In genomic region chr17:68457539-68458259, GRCh38 we compare ENCODE assay signal across 1 cellular context.
TF ChIP-seq lines count a peak whose summit lies in the region.

No MANE protein-coding gene starts in this region.

TF ChIP-seq in K562, 482 proteins besides CTCF, POLR2A, EP300 and RAD21 (continued from another document and continues in another):
- TF ChIP-seq PHF8 (IDR thresholded peaks at IDR 0.05; ENCODE audit: borderline replicate concordance, low read length) (peak; percentile 39; the same call in 1 of the 2 replicates), ZNF165 (CRISPR knock-in tag; IDR thresholded peaks at IDR 0.05; ENCODE audit: borderline replicate concordance) (no peak), MEF2A (IDR thresholded peaks at IDR 0.05; ENCODE audit: control insufficient read depth, low read depth, low read length) (no peak), HEY1 (CRISPR knock-in tag; IDR thresholded peaks at IDR 0.05; ENCODE audit: borderline replicate concordance) (no peak), E2F8 (IDR thresholded peaks at IDR 0.05; ENCODE audit: low read depth, partially characterized antibody) (no peak), STAT6 (CRISPR knock-in tag; IDR thresholded peaks at IDR 0.05) (no peak), TCF3 (CRISPR knock-in tag; IDR thresholded peaks at IDR 0.05) (no peak), RBM34 (IDR thresholded peaks at IDR 0.05; ENCODE audit: borderline replicate concordance, insufficient read depth, low read length) (no peak), MBD2 (IDR thresholded peaks at IDR 0.05; ENCODE audit: borderline replicate concordance, low read depth) (peak; percentile 71; the same call in 1 of the 2 replicates), HDGF (IDR thresholded peaks at IDR 0.05) (no peak), NKRF (IDR thresholded peaks at IDR 0.05; ENCODE audit: borderline replicate concordance) (peak; percentile 98), E4F1 (CRISPR knock-in tag; IDR thresholded peaks at IDR 0.05; ENCODE audit: borderline replicate concordance) (no peak), TCF15 (CRISPR knock-in tag; IDR thresholded peaks at IDR 0.05) (no peak), ILK (tag; IDR thresholded peaks at IDR 0.05; ENCODE audit: borderline replicate concordance, low read depth) (no peak), FOXM1 (IDR thresholded peaks at IDR 0.05; ENCODE audit: low read depth) (no peak), FOXM1 (CRISPR knock-in tag; IDR thresholded peaks at IDR 0.05; ENCODE audit: low read depth) (no peak), NR4A1 (CRISPR knock-in tag; IDR thresholded peaks at IDR 0.05) (no peak), NR4A1 (tag; IDR thresholded peaks at IDR 0.05) (no peak), PHF21A (IDR thresholded peaks at IDR 0.05; ENCODE audit: borderline replicate concordance, low read depth) (no peak), EHMT2 (IDR thresholded peaks at IDR 0.05) (no peak), KAT2B (IDR thresholded peaks at IDR 0.05; ENCODE audit: low read depth, low read length) (no peak), KLF13 (tag; IDR thresholded peaks at IDR 0.05; ENCODE audit: borderline replicate concordance, low read depth) (0 out of 2 replicates have a peak, but pooled peaks have one; percentile 29), CREBBP (IDR thresholded peaks at IDR 0.05; ENCODE audit: low read depth, low read length) (no peak), POLR2G (IDR thresholded peaks at IDR 0.05; ENCODE audit: low read depth, low read length) (peak; percentile 82), CHAMP1 (IDR thresholded peaks at IDR 0.05) (no peak), E2F6 (IDR thresholded peaks at IDR 0.05; ENCODE audit: borderline replicate concordance in 1 of 2, extremely low read depth in 1 of 2, insufficient read depth in 1 of 2, insufficient read length in 1 of 2, low read depth in 1 of 2, low read length in 1 of 2, poor library complexity in 1 of 2, severe bottlenecking in 1 of 2) (peak; percentile 6 to 75), SOX6 (IDR thresholded peaks at IDR 0.05) (peak; percentile 38; the same call in 1 of the 2 replicates), STAT5B (CRISPR knock-in tag; IDR thresholded peaks at IDR 0.05) (no peak), ZBED1 (IDR thresholded peaks at IDR 0.05) (no peak), XRCC3 (IDR thresholded peaks at IDR 0.05) (no peak), ZNF277 (CRISPR knock-in tag; IDR thresholded peaks at IDR 0.05; ENCODE audit: borderline replicate concordance) (no peak), TBP (optimal IDR thresholded peaks at IDR 0.05; ENCODE audit: low read depth, low read length) (peak; percentile 22), ZBTB49 (CRISPR knock-in tag; IDR thresholded peaks at IDR 0.05; ENCODE audit: borderline replicate concordance) (no peak), ZBTB17 (CRISPR knock-in tag; IDR thresholded peaks at IDR 0.05) (no peak), MAFF (IDR thresholded peaks at IDR 0.05; ENCODE audit: low read length) (no peak), MXD1 (CRISPR knock-in tag; IDR thresholded peaks at IDR 0.05; ENCODE audit: borderline replicate concordance, poor library complexity, severe bottlenecking) (no peak), ZNF253 (CRISPR knock-in tag; conservative IDR thresholded peaks at IDR 0.05) (no peak), THRA (IDR thresholded peaks at IDR 0.05) (no peak), CHD2 (IDR thresholded peaks at IDR 0.05; ENCODE audit: low read depth, low read length) (peak; percentile 67)
